In genomic region chr7:149321978-149322541, GRCh38 we compare ENCODE assay signal across 10 cellular contexts.
DNase-seq lines count a peak whose midpoint lies in the region; ATAC-seq and TF ChIP-seq lines count a peak whose summit lies in the region.
"Had no signal": no experiment of that assay in that cellular context is flagged by ENCODE, and none has a peak within 500 bp of the region (broad histone marks: within the 10 kb centered on the region; RNA-seq: fewer than 3 reads in every experiment).

No MANE protein-coding gene starts in this region.

- no peak for TF ChIP-seq CTCF in thoracic aorta (IDR thresholded peaks at IDR 0.05)

- H3K4me1 Mint-ChIP-seq in activated naive CD4-positive, alpha-beta T cell treated with anti-CD3 and anti-CD28 coated beads, Interleukin-2, amount 50 U/mL, for 24 hours, result peaks cover 17% of the 10 kb centered on the region
- peaks cover 10% of the 10 kb centered on the region for H3K4me1 Mint-ChIP-seq in activated CD8-positive, alpha-beta T cell treated with anti-CD3 and anti-CD28 coated beads, Interleukin-2, amount 10 ng/mL, durations not matched to agents 7 days and 5 days (ENCODE audit: low read depth)
- H3K4me1 Mint-ChIP-seq: mesothelial cell of epicardium had no signal

- no peaks in the 10 kb centered on the region for H3K9me3 Mint-ChIP-seq in activated naive CD4-positive, alpha-beta T cell treated with anti-CD3 and anti-CD28 coated beads, Interleukin-2, amount 50 U/mL, for 24 hours
- peaks cover 7% of the 10 kb centered on the region for H3K9me3 Mint-ChIP-seq in activated CD8-positive, alpha-beta T cell treated with anti-CD3 and anti-CD28 coated beads, Interleukin-2, amount 10 ng/mL, durations not matched to agents 7 days and 5 days (ENCODE audit: insufficient read depth)

- CTCF ChIA-PET in activated CD8-positive, alpha-beta T cell treated with anti-CD3 and anti-CD28 coated beads, Interleukin-2, amount 10 ng/mL, durations not matched to agents 7 days and 5 days (lab: Charles Lee), result interaction anchor here (0.6 to 1.1 kb wide), 3 partner anchors 12 to 60 kb away, joined by 3 to 5 read pairs (median 4); partner anchors contain the start of gene ZNF783

- peak overlapping the region; percentile 78 for H3K4me3 Mint-ChIP-seq in activated naive CD4-positive, alpha-beta T cell treated with anti-CD3 and anti-CD28 coated beads, Interleukin-2, amount 50 U/mL, for 24 hours
- H3K4me3 Mint-ChIP-seq in activated CD8-positive, alpha-beta T cell treated with anti-CD3 and anti-CD28 coated beads, Interleukin-2, amount 10 ng/mL, durations not matched to agents 7 days and 5 days, result peak overlapping the region; percentile 44
- H3K4me3 Mint-ChIP-seq: mesothelial cell of epicardium had no signal

- POLR2A ChIA-PET in activated CD8-positive, alpha-beta T cell treated with anti-CD3 and anti-CD28 coated beads, Interleukin-2, amount 10 ng/mL, durations not matched to agents 7 days and 5 days (lab: Charles Lee), result no interaction called here

- no peaks in the 10 kb centered on the region for H3K27me3 Mint-ChIP-seq in activated naive CD4-positive, alpha-beta T cell treated with anti-CD3 and anti-CD28 coated beads, Interleukin-2, amount 50 U/mL, for 24 hours
- H3K27me3 Mint-ChIP-seq in activated CD8-positive, alpha-beta T cell treated with anti-CD3 and anti-CD28 coated beads, Interleukin-2, amount 10 ng/mL, durations not matched to agents 7 days and 5 days (ENCODE audit: low read depth), result peaks cover 8% of the 10 kb centered on the region

- H3K4me3 ChIP-seq in iPS-20b (ENCODE audit: low read length) (peak overlapping the region; percentile 2; the same call in 1 of the 2 replicates), thoracic aorta (peak overlapping the region; percentile 70)

- H3K9me3 ChIP-seq in iPS-20b (ENCODE audit: insufficient read depth, low read depth, low read length) (peaks cover 27% of the 10 kb centered on the region), thoracic aorta (no peaks in the 10 kb centered on the region)

- H3K36me3 ChIP-seq in iPS-20b (ENCODE audit: insufficient read depth, low read depth, low read length) (no peaks in the 10 kb centered on the region), thoracic aorta (no peaks in the 10 kb centered on the region)

- H3K4me1 ChIP-seq in iPS-20b (ENCODE audit: insufficient read depth, low read length), result peaks cover 8% of the 10 kb centered on the region; the same call in 1 of the 2 replicates
- no peaks in the 10 kb centered on the region for H3K4me1 ChIP-seq in thoracic aorta (ENCODE audit: control insufficient read depth in 1 of 2, low read depth in 2 of 2)

- peak overlapping the region; percentile 48 for H3K27ac Mint-ChIP-seq in activated naive CD4-positive, alpha-beta T cell treated with anti-CD3 and anti-CD28 coated beads, Interleukin-2, amount 50 U/mL, for 24 hours
- H3K27ac Mint-ChIP-seq in activated CD8-positive, alpha-beta T cell treated with anti-CD3 and anti-CD28 coated beads, Interleukin-2, amount 10 ng/mL, durations not matched to agents 7 days and 5 days, result peak overlapping the region; percentile 50
- H3K27ac Mint-ChIP-seq: mesothelial cell of epicardium had no signal

- H3K36me3 Mint-ChIP-seq in activated naive CD4-positive, alpha-beta T cell treated with anti-CD3 and anti-CD28 coated beads, Interleukin-2, amount 50 U/mL, for 24 hours, result peaks cover 1% of the 10 kb centered on the region
- H3K36me3 Mint-ChIP-seq in activated CD8-positive, alpha-beta T cell treated with anti-CD3 and anti-CD28 coated beads, Interleukin-2, amount 10 ng/mL, durations not matched to agents 7 days and 5 days (ENCODE audit: low read depth), result no peaks in the 10 kb centered on the region
- H3K36me3 Mint-ChIP-seq: mesothelial cell of epicardium had no signal

- no peak overlapping the region for H3K27ac ChIP-seq in iPS-20b (ENCODE audit: low read length)
- H3K27ac ChIP-seq in thoracic aorta, result no peak overlapping the region

- DNase-seq in activated naive CD4-positive, alpha-beta T cell treated with Interleukin-2 at 50 U/mL for 16 hours, result no peak
- DNase-seq in activated CD8-positive, alpha-beta T cell treated with anti-CD3 and anti-CD28 coated beads, Interleukin-2, amount 10 ng/mL, durations not matched to agents 7 days and 5 days, result no peak
- DNase-seq in thoracic aorta (ENCODE audit: low spot score) (no peak), OCI-M2 (lab: John Stamatoyannopoulos, UW; ENCODE audit: unreplicated experiment) (no peak)
- DNase-seq: stimulated activated CD8-positive, alpha-beta memory T cell treated with anti-CD3 and anti-CD28 coated beads, Interleukin-4, amount 100 ng/mL, for 48 hours had no signal

- no peak overlapping the region for H3K9ac ChIP-seq in iPS-20b (ENCODE audit: low read depth, low read length)

- H3K27me3 ChIP-seq in iPS-20b (ENCODE audit: insufficient read depth, low read length), result no peaks in the 10 kb centered on the region
- H3K27me3 ChIP-seq in thoracic aorta (replicated peaks; ENCODE audit: insufficient read depth), result no peaks in the 10 kb centered on the region

- peak; percentile 55 for ATAC-seq in activated CD8-positive, alpha-beta T cell treated with anti-CD3 and anti-CD28 coated beads, Interleukin-2, amount 10 ng/mL, durations not matched to agents 7 days and 5 days
- ATAC-seq in thoracic aorta (ENCODE audit: insufficient number of reproducible peaks, low FRiP score, low read depth), result no peak
- ATAC-seq in HG03108 (IDR thresholded peaks at IDR 0.05; ENCODE audit: unreplicated experiment), result no peak
- no peak for ATAC-seq in HG02852 (IDR thresholded peaks at IDR 0.05; ENCODE audit: unreplicated experiment)
